ENCODE assay signal across 8 cellular contexts in the genomic region with DNA sequence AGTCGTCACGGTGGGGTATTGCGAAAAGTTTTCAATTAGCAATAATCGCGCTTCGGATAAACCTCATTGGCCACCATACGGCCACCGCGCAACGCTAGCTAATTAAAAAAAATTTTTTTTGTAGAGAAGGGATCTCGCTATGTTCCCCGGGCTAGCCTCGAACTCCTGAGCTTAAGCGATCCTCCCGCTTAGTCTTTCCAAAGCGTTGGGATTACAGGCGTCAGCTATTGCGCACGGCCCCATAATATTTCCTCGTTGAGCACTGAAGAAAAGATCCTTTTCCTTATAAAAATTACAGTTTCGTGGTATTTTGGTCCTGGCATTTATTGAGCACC. TPM values are rescaled to one million over a fixed set of nuclear protein-coding genes. Genes with fewer than 3 reads are reported as not detected.
DNase-seq lines count a peak whose midpoint lies in the region; ATAC-seq and TF ChIP-seq lines count a peak whose summit lies in the region.

No MANE protein-coding gene starts in this region.

- peaks cover 29% of the 10 kb centered on the region for H3K4me1 Mint-ChIP-seq in WTC11
- peaks cover 43% of the 10 kb centered on the region for H3K4me1 Mint-ChIP-seq in stimulated activated naive CD8-positive, alpha-beta T cell treated with anti-CD3 and anti-CD28 coated beads, Interleukin-15, amount 100 ng/mL, for 72 hours

- H3K4me3 Mint-ChIP-seq in WTC11, result peak overlapping the region; percentile 80
- peak overlapping the region; percentile 83 to 91 for H3K4me3 Mint-ChIP-seq in stimulated activated naive CD8-positive, alpha-beta T cell treated with anti-CD3 and anti-CD28 coated beads, Interleukin-15, amount 100 ng/mL, for 72 hours

- no peaks in the 10 kb centered on the region for H3K27me3 Mint-ChIP-seq in WTC11 (ENCODE audit: low read depth)
- no peaks in the 10 kb centered on the region for H3K27me3 Mint-ChIP-seq in stimulated activated naive CD8-positive, alpha-beta T cell treated with anti-CD3 and anti-CD28 coated beads, Interleukin-15, amount 100 ng/mL, for 72 hours

- H3K4me3 ChIP-seq in GM08714 (ENCODE audit: low read length), result peak overlapping the region; percentile 83
- H3K4me3 ChIP-seq in iPS-11a (ENCODE audit: low read depth, low read length), result peak overlapping the region; percentile 58

- H3K36me3 Mint-ChIP-seq in WTC11, result 0 out of 2 replicates have a peak, but pooled peaks cover 2% of the 10 kb centered on the region

- peak; percentile 45 for DNase-seq in A172 (ENCODE audit: low spot score)
- DNase-seq in WTC11 (ENCODE audit: low spot score), result no peak
- no peak for DNase-seq in stimulated activated naive CD8-positive, alpha-beta T cell treated with anti-CD3 and anti-CD28 coated beads, Interleukin-15, amount 100 ng/mL, for 72 hours
- no peak for DNase-seq in T1000 (lab: John Stamatoyannopoulos, UW)
- no peak for DNase-seq in cerebellum (ENCODE audit: low spot score)

- CTCF ChIA-PET in WTC11 (lab: Charles Lee), result interaction anchor here (0.6 to 5.0 kb wide), 17 partner anchors 8 to 723 kb away, joined by 3 to 99 read pairs (median 6); partner anchors contain the start of gene COX5B

- no peaks in the 10 kb centered on the region; the same call in 1 of the 2 replicates for H3K9me3 Mint-ChIP-seq in WTC11
- no peaks in the 10 kb centered on the region for H3K9me3 Mint-ChIP-seq in stimulated activated naive CD8-positive, alpha-beta T cell treated with anti-CD3 and anti-CD28 coated beads, Interleukin-15, amount 100 ng/mL, for 72 hours

- no peak for ATAC-seq in WTC11
- no peak for ATAC-seq in stimulated activated naive CD8-positive, alpha-beta T cell treated with anti-CD3 and anti-CD28 coated beads, Interleukin-15, amount 100 ng/mL, for 72 hours
- ATAC-seq in GM18858 (IDR thresholded peaks at IDR 0.05; ENCODE audit: unreplicated experiment), result no peak

- peak overlapping the region; percentile 97 for H3K27ac Mint-ChIP-seq in WTC11
- peak overlapping the region; percentile 94 to 98 for H3K27ac Mint-ChIP-seq in stimulated activated naive CD8-positive, alpha-beta T cell treated with anti-CD3 and anti-CD28 coated beads, Interleukin-15, amount 100 ng/mL, for 72 hours

- POLR2A ChIA-PET in WTC11 (lab: Charles Lee), result interaction anchor here (0.6 to 2.7 kb wide), 7 partner anchors 10 to 84 kb away, joined by 3 to 23 read pairs (median 4); partner anchors contain the start of genes ANKRD36B and COX5B

- TF ChIP-seq CTCF in WTC11 (IDR thresholded peaks at IDR 0.05), result no peak

TF ChIP-seq in WTC11, 78 proteins besides CTCF, POLR2A, EP300 and RAD21 (continues in another document):
- TF ChIP-seq, protein P1, sequence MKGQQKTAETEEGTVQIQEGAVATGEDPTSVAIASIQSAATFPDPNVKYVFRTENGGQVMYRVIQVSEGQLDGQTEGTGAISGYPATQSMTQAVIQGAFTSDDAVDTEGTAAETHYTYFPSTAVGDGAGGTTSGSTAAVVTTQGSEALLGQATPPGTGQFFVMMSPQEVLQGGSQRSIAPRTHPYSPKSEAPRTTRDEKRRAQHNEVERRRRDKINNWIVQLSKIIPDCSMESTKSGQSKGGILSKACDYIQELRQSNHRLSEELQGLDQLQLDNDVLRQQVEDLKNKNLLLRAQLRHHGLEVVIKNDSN (CRISPR knock-in tag; IDR thresholded peaks at IDR 0.05), result no peak
- TF ChIP-seq EMX1 (CRISPR knock-in tag; IDR thresholded peaks at IDR 0.05) (no peak), NR2C2 (CRISPR knock-in tag; IDR thresholded peaks at IDR 0.05) (no peak), TEAD4 (CRISPR knock-in tag; IDR thresholded peaks at IDR 0.05) (no peak), ZNF317 (CRISPR knock-in tag; IDR thresholded peaks at IDR 0.05; ENCODE audit: borderline replicate concordance, low read depth) (no peak), AR (CRISPR knock-in tag; IDR thresholded peaks at IDR 0.05) (no peak), ZNF263 (CRISPR knock-in tag; IDR thresholded peaks at IDR 0.05; ENCODE audit: low read depth) (no peak), IRF2 (CRISPR knock-in tag; IDR thresholded peaks at IDR 0.05; ENCODE audit: borderline replicate concordance, low read depth) (no peak), NFYB (CRISPR knock-in tag; conservative IDR thresholded peaks at IDR 0.05; ENCODE audit: low read depth) (no peak), E2F5 (CRISPR knock-in tag; IDR thresholded peaks at IDR 0.05) (no peak)
- TF ChIP-seq, protein P2, sequence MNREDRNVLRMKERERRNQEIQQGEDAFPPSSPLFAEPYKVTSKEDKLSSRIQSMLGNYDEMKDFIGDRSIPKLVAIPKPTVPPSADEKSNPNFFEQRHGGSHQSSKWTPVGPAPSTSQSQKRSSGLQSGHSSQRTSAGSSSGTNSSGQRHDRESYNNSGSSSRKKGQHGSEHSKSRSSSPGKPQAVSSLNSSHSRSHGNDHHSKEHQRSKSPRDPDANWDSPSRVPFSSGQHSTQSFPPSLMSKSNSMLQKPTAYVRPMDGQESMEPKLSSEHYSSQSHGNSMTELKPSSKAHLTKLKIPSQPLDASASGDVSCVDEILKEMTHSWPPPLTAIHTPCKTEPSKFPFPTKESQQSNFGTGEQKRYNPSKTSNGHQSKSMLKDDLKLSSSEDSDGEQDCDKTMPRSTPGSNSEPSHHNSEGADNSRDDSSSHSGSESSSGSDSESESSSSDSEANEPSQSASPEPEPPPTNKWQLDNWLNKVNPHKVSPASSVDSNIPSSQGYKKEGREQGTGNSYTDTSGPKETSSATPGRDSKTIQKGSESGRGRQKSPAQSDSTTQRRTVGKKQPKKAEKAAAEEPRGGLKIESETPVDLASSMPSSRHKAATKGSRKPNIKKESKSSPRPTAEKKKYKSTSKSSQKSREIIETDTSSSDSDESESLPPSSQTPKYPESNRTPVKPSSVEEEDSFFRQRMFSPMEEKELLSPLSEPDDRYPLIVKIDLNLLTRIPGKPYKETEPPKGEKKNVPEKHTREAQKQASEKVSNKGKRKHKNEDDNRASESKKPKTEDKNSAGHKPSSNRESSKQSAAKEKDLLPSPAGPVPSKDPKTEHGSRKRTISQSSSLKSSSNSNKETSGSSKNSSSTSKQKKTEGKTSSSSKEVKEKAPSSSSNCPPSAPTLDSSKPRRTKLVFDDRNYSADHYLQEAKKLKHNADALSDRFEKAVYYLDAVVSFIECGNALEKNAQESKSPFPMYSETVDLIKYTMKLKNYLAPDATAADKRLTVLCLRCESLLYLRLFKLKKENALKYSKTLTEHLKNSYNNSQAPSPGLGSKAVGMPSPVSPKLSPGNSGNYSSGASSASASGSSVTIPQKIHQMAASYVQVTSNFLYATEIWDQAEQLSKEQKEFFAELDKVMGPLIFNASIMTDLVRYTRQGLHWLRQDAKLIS (CRISPR knock-in tag; IDR thresholded peaks at IDR 0.05; ENCODE audit: borderline replicate concordance), result no peak
- TF ChIP-seq, protein P3, sequence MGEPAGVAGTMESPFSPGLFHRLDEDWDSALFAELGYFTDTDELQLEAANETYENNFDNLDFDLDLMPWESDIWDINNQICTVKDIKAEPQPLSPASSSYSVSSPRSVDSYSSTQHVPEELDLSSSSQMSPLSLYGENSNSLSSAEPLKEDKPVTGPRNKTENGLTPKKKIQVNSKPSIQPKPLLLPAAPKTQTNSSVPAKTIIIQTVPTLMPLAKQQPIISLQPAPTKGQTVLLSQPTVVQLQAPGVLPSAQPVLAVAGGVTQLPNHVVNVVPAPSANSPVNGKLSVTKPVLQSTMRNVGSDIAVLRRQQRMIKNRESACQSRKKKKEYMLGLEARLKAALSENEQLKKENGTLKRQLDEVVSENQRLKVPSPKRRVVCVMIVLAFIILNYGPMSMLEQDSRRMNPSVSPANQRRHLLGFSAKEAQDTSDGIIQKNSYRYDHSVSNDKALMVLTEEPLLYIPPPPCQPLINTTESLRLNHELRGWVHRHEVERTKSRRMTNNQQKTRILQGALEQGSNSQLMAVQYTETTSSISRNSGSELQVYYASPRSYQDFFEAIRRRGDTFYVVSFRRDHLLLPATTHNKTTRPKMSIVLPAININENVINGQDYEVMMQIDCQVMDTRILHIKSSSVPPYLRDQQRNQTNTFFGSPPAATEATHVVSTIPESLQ (CRISPR knock-in tag; IDR thresholded peaks at IDR 0.05), result no peak

RNA-seq across cellular contexts. Expression of gene ACTR1B, which starts 0.8 kb away (rescaled TPM):
- total RNA-seq in A172 (2014; rRNA removed; shearing (Covaris generic)), result 63.5 and 63.7 TPM in 2 replicates
- total RNA-seq in WTC11 (2021) (58.2 to 71.8 TPM (median 70.4 TPM) in 3 replicates), cerebellum (28.6 TPM)

RNA-seq across cellular contexts. Expression of gene C2orf92, which starts 4.9 kb away (rescaled TPM):
- 0.86 and 8.6 TPM in 2 replicates for total RNA-seq in A172 (2014; rRNA removed; shearing (Covaris generic))
- total RNA-seq in WTC11 (2021), result 5.2 to 7.9 TPM (median 6.9 TPM) in 3 replicates
- total RNA-seq in cerebellum, result 15.7 TPM

RNA-seq across cellular contexts. Expression of gene COX5B, which starts 18.7 kb away (rescaled TPM):
- 238 and 344 TPM in 2 replicates for total RNA-seq in A172 (2014; rRNA removed; shearing (Covaris generic))
- total RNA-seq in WTC11 (2021), result 317 to 346 TPM (median 331 TPM) in 3 replicates
- 120 TPM for total RNA-seq in cerebellum

RNA-seq across cellular contexts. Expression of gene ZAP70, which starts 48.8 kb away (rescaled TPM):
- total RNA-seq in A172 (2014; rRNA removed; shearing (Covaris generic)), result not detected in 2 replicates
- total RNA-seq in WTC11 (2021) (0.61 to 0.73 TPM (median 0.64 TPM) in 3 replicates), cerebellum (0.45 TPM)
